In genomic region chr4:16717266-16717970, GRCh38 we compare ENCODE assay signal across 1 cellular context.
TF ChIP-seq lines count a peak whose summit lies in the region.

No MANE protein-coding gene starts in this region.

TF ChIP-seq in IMR-90, 13 proteins besides CTCF, POLR2A, EP300 and RAD21 (continued from another document):
- TF ChIP-seq RCOR1 (IDR thresholded peaks at IDR 0.05; ENCODE audit: insufficient replicate concordance, low read length) (no peak), NFE2L2 (IDR thresholded peaks at IDR 0.05; ENCODE audit: low read depth, low read length) (no peak), SMC3 (IDR thresholded peaks at IDR 0.05; ENCODE audit: low read depth, low read length) (no peak)
TF ChIP-seq in IMR-90: peak in this region for 0.
